Comparison of ENCODE assay signal across 19 cellular contexts in the genomic region with DNA sequence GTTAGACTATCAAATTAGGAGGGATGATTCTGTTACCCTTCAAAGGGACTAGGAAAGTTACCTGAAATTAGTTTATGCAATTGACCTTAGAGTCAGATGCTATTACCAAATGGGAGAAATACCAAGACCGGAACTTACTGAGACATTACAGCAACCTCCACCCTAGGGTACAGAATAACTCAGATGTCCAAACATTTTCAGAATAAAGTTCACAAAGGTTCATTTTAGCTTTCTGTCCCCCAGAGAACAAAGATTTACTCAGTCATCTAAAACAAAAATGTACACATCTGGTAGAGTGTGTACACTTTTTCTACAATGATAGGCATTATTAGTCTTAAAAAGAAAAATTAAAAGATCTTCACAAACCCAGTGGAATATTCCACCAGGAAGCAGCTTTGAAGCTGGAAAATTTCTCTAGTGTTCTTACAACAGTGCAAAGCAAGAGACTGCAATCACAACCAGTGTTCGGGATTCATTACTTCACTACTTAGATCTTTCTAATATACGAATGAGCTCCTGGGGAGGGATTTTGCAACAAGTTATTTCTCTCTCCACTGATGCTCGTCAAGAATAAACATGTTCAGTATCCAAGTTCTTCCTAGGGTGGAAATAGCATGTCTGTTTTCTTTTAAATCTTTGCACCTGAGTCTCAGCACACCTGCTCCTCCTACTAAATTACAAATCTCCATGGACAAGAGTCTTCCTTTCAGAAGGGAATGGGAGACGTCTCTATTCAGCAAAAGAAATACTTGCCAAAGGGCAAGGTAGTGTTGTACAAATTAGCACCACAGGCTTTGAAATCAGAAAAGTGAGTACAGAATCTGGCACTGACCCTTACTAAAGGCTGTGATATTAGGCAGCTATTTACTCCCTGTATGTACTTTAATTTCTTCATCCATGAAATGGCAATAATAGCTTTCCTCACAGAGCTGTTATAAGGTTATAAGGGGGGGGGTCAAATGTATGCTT. TPM values are rescaled to one million over a fixed set of nuclear protein-coding genes. Genes with fewer than 3 reads are reported as not detected.
DNase-seq lines count a peak whose midpoint lies in the region; ATAC-seq and TF ChIP-seq lines count a peak whose summit lies in the region.
"Had no signal": no experiment of that assay in that cellular context is flagged by ENCODE, and none has a peak within 500 bp of the region (broad histone marks: within the 10 kb centered on the region; RNA-seq: fewer than 3 reads in every experiment).

No MANE protein-coding gene starts in this region.

- peaks cover 51% of the 10 kb centered on the region for H3K4me1 Mint-ChIP-seq in MCF 10A (ENCODE audit: insufficient read depth, unreplicated experiment)
- H3K4me1 Mint-ChIP-seq in osteocyte (ENCODE audit: unreplicated experiment): peaks cover 27% of the 10 kb centered on the region

- peaks cover 3% of the 10 kb centered on the region for H3K36me3 ChIP-seq in mammary epithelial cell (ENCODE audit: insufficient read depth, low read length)

- no peak overlapping the region for H2AFZ ChIP-seq in mammary epithelial cell (ENCODE audit: low read depth, low read length)

- H3K27me3 Mint-ChIP-seq in MCF 10A (ENCODE audit: insufficient read depth, unreplicated experiment) (no peaks in the 10 kb centered on the region), osteocyte (ENCODE audit: unreplicated experiment) (no peaks in the 10 kb centered on the region)
- H3K27me3 Mint-ChIP-seq: brain had no signal

- no peaks in the 10 kb centered on the region for H3K27me3 ChIP-seq in mammary epithelial cell (ENCODE audit: insufficient read depth, low read length)
- H3K27me3 ChIP-seq: BE2C had no signal

- CTCF ChIA-PET in MCF 10A (lab: Yijun Ruan, JAX): interaction anchor here (0.6 to 12.8 kb wide), 9 partner anchors 9 to 384 kb away, joined by 3 to 166 read pairs (median 5); partner anchors contain the start of genes EGR1 and ETF1
- CTCF ChIA-PET in mammary epithelial cell (lab: Charles Lee; ENCODE audit: low non-redundant PET): no interaction called here

- no TSS peak for BruUV-seq in MCF 10A (replicated peaks; lab: Mats Ljungman, UMichigan)
- no TSS peak for BruUV-seq in mammary epithelial cell (replicated peaks; lab: Mats Ljungman, UMichigan)

- H3K4me2 ChIP-seq in mammary epithelial cell (ENCODE audit: insufficient read depth, low read depth, low read length): no peak overlapping the region

- no peak for ATAC-seq in GM19463 (IDR thresholded peaks at IDR 0.05; ENCODE audit: unreplicated experiment)

- H3K9me3 ChIP-seq in mammary epithelial cell (replicated peaks; ENCODE audit: insufficient read depth, low read length): no peaks in the 10 kb centered on the region
- H3K9me3 ChIP-seq: BE2C had no signal

- POLR2A ChIA-PET in MCF 10A (lab: Yijun Ruan, JAX): interaction anchor here (0.6 to 12.9 kb wide), 6 partner anchors 7 to 807 kb away, joined by 3 to 256 read pairs (median 5); partner anchors contain the start of genes EGR1, ETF1 and PAIP2

- DNase-seq in MCF 10A (ENCODE audit: unreplicated experiment): no peak
- DNase-seq in mammary epithelial cell: no peak
- DNase-seq in fibroblast of gingiva (ENCODE audit: low read depth): peak; percentile 34
- no peak for DNase-seq in osteocyte (ENCODE audit: extremely low spot score, unreplicated experiment)
- no peak for DNase-seq in SIG-M5 (lab: John Stamatoyannopoulos, UW)
- DNase-seq in GM19238 (ENCODE audit: insufficient read length, low spot score): no peak
- DNase-seq: ACHN; activated CD4-positive, alpha-beta T cell treated with anti-CD3 and anti-CD28 coated beads, Interleukin-2, amount 50 U/mL, for 48 hours; activated effector memory CD4-positive, alpha-beta T cell treated with anti-CD3 and anti-CD28 coated beads, Interleukin-2, amount 50 U/mL, for 16 hours; BE2C; H7; head of caudate nucleus; NCI-H1048; NCI-H1694 treated with DMSO at 0.1 percent for 48 hours; NCI-H526 treated with DMSO at 0.1 percent for 48 hours; stimulated activated naive CD4-positive, alpha-beta T cell treated with Interleukin-2 at 50 U/mL for 16 hours; T1000 had no signal

- TF ChIP-seq CTCF in MCF 10A (IDR thresholded peaks at IDR 0.05; ENCODE audit: unreplicated experiment) (no peak), mammary epithelial cell (conservative IDR thresholded peaks at IDR 0.05 in 1 of 2, IDR thresholded peaks at IDR 0.05 in 1 of 2; ENCODE audit: extremely low read depth in 1 of 2, insufficient read depth in 1 of 2, low read depth in 1 of 2, low read length in 2 of 2) (no peak), osteocyte (IDR thresholded peaks at IDR 0.05) (no peak)

- H3K27ac Mint-ChIP-seq in MCF 10A (ENCODE audit: low read depth, unreplicated experiment) (peak overlapping the region; percentile 73), osteocyte (ENCODE audit: unreplicated experiment) (peak overlapping the region; percentile 1)

- peaks cover 7% of the 10 kb centered on the region for H3K4me1 ChIP-seq in mammary epithelial cell (ENCODE audit: insufficient read depth, low read length)
- H3K4me1 ChIP-seq: BE2C had no signal

- H4K20me1 ChIP-seq in mammary epithelial cell (ENCODE audit: insufficient read depth, low read length): peaks cover 5% of the 10 kb centered on the region

- peaks cover 80% of the 10 kb centered on the region for H3K36me3 Mint-ChIP-seq in MCF 10A (ENCODE audit: insufficient read depth, unreplicated experiment)
- peaks cover 16% of the 10 kb centered on the region for H3K36me3 Mint-ChIP-seq in osteocyte (ENCODE audit: unreplicated experiment)

- H3K4me3 Mint-ChIP-seq in MCF 10A (ENCODE audit: unreplicated experiment): no peak overlapping the region
- no peak overlapping the region for H3K4me3 Mint-ChIP-seq in osteocyte (ENCODE audit: unreplicated experiment)
- H3K4me3 Mint-ChIP-seq: brain had no signal

- no peak overlapping the region for H3K4me3 ChIP-seq in mammary epithelial cell (replicated peaks in 1 of 3; ENCODE audit: insufficient read depth in 1 of 3, low read depth in 2 of 3, low read length in 3 of 3)

- dilution Hi-C loops in mammary epithelial cell (cut with HindIII; ENCODE audit: low sequenced_read_pairs): no loop called here

- H3K9me3 Mint-ChIP-seq in MCF 10A (ENCODE audit: unreplicated experiment) (no peaks in the 10 kb centered on the region), osteocyte (ENCODE audit: unreplicated experiment) (no peaks in the 10 kb centered on the region)
- H3K9me3 Mint-ChIP-seq: brain had no signal

- H3K79me2 ChIP-seq in mammary epithelial cell (ENCODE audit: insufficient read depth, low read length): peaks cover 98% of the 10 kb centered on the region

- WGBS in mammary epithelial cell (ENCODE audit: low coverage, missing lambda C conversion rate): 75% methylated on average over 5 of the region's 5 CpGs

- no peak overlapping the region for H3K9ac ChIP-seq in mammary epithelial cell (ENCODE audit: insufficient read depth, low read length)

- intact Hi-C loops in MCF 10A (cut with micrococcal nuclease): no loop called here
- intact Hi-C loops in mammary epithelial cell (cut with micrococcal nuclease): no loop called here

- H3K27ac ChIP-seq in mammary epithelial cell (ENCODE audit: insufficient read depth, low read depth, low read length): no peak overlapping the region

- in situ Hi-C loops in mammary epithelial cell (cut with MboI; ENCODE audit: low sequenced_read_pairs in 2 of 2): loop anchor here in 1 of 2 donors (25.0 kb wide), 1 partner anchor 347 kb away; the partner anchor contains the start of genes BRD8 and KIF20A

RNA-seq across cellular contexts. Expression of gene ETF1, which starts 8.8 kb away (rescaled TPM):
- total RNA-seq in MCF 10A (2022): 307 and 349 TPM in 2 replicates
- 100 to 1,000 TPM; 167 to 200 TPM for total RNA-seq in mammary epithelial cell
- 73.8 TPM for polyA plus RNA-seq in mammary epithelial cell
- 86.8 TPM for polyA minus RNA-seq in mammary epithelial cell
- 84.2 and 88.3 TPM in 2 replicates for total RNA-seq in osteocyte

RNA-seq across cellular contexts. Expression of gene HSPA9, which starts 40.9 kb away (rescaled TPM):
- 1,057 and 1,102 TPM in 2 replicates for total RNA-seq in MCF 10A (2022)
- 100 to 1,000 TPM; 301 to 332 TPM for total RNA-seq in mammary epithelial cell
- polyA plus RNA-seq in mammary epithelial cell: 154 TPM
- polyA minus RNA-seq in mammary epithelial cell: 418 TPM
- 197 and 211 TPM in 2 replicates for total RNA-seq in osteocyte
